ENCODE assay signal across 23 cellular contexts in the genomic region with DNA sequence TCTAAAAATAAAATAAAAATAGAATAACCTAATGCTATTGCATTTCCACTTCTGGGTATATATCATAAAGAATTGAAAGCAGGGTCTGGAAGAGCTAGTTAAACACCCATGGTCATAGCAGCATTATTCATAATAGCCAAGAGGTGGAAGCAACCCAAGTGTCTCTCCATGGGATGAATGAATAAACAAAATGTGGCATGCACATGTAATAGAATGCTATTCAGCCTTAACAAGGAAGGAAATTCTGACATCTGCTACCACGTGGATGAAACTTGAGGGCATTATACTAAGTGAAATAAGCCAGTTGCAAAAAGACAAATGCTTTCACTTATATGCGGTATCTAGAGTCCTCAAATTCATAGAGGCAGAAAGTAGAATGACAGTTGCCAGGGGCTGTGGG.
DNase-seq lines count a peak whose midpoint lies in the region; ATAC-seq and TF ChIP-seq lines count a peak whose summit lies in the region.
"Had no signal": no experiment of that assay in that cellular context is flagged by ENCODE, and none has a peak within 500 bp of the region (broad histone marks: within the 10 kb centered on the region; RNA-seq: fewer than 3 reads in every experiment).

No MANE protein-coding gene starts in this region.

- H3K79me2 ChIP-seq in GM23248 (ENCODE audit: insufficient read depth): no peaks in the 10 kb centered on the region

- H3K27ac ChIP-seq in GM23248: peak overlapping the region; percentile 63
- H3K27ac ChIP-seq in substantia nigra (ENCODE audit: low read depth, low read length, poor library complexity, severe bottlenecking): no peak overlapping the region
- H3K27ac ChIP-seq: BLaER1 treated with 17β-estradiol and CSF1 and Interleukin-3, amounts not matched to agents 10 nM and 100 nM; body of pancreas; psoas muscle; RWPE1; VCaP had no signal

- DNase-seq in EH (ENCODE audit: low read depth) (peak; percentile 86), GM23248 (peak; percentile 83), fibroblast of villous mesenchyme (ENCODE audit: low read depth) (peak; percentile 59), substantia nigra (lab: John Stamatoyannopoulos, UW) (no peak), NCI-H226 (no peak)
- no peak for DNase-seq in activated naive CD8-positive, alpha-beta T cell treated with anti-CD3 and anti-CD28 coated beads, Interleukin-2, amount 50 U/mL, for 24 hours
- DNase-seq in stimulated activated CD4-positive, alpha-beta T cell treated with anti-CD3 and anti-CD28 coated beads, Interleukin-1b, Interleukin-23, amount 100 ng/mL, for 48 hours: no peak
- DNase-seq: activated gamma-delta T cell treated with Interleukin-2 at 50 U/mL for 16 hours, body of pancreas, dermis blood vessel endothelial cell, DMS 273 treated with DMSO at 0.1 percent for 48 hours, kidney glomerular epithelial cell, mesendoderm, NCI-H146, NCI-H2227 treated with DMSO at 0.1 percent for 48 hours, psoas muscle, T-helper 1 cell, trophoblast cell had no signal

- in situ Hi-C loops in GM23248 (cut with MboI): no loop called here

- WGBS in GM23248 (ENCODE audit: low coverage in 1 of 2, low lambda C conversion rate in 2 of 2, missing lambda C conversion rate in 2 of 2), 2 experiments: 20 to 22% methylated on average over 2 of the region's 2 CpGs

- H3K4me1 ChIP-seq in GM23248 (ENCODE audit: insufficient read depth): peaks cover 48% of the 10 kb centered on the region
- H3K4me1 ChIP-seq: BLaER1 treated with 17β-estradiol and CSF1 and Interleukin-3, amounts not matched to agents 10 nM and 100 nM; body of pancreas had no signal

- no peaks in the 10 kb centered on the region for H3K9me2 ChIP-seq in GM23248 (ENCODE audit: insufficient read depth)

- no peak overlapping the region for H3K4me3 ChIP-seq in GM23248
- no peak overlapping the region for H3K4me3 ChIP-seq in fibroblast of villous mesenchyme (ENCODE audit: low read depth, low read length)
- H3K4me3 ChIP-seq: BLaER1 treated with 17β-estradiol and CSF1 and Interleukin-3, amounts not matched to agents 10 nM and 100 nM; body of pancreas; psoas muscle had no signal

- H3K27ac Mint-ChIP-seq in activated naive CD8-positive, alpha-beta T cell treated with anti-CD3 and anti-CD28 coated beads, Interleukin-2, amount 50 U/mL, for 24 hours: peak overlapping the region; percentile 75
- H3K27ac Mint-ChIP-seq: stimulated activated memory B cell treated with anti-CD40 and anti-IgM and Interleukin-4, amounts not matched to agents 10 μg/mL and 1 μg/mL and 100 μg/mL, for 72 hours had no signal

- H4K20me1 ChIP-seq in GM23248 (ENCODE audit: insufficient read depth): no peaks in the 10 kb centered on the region
- H4K20me1 ChIP-seq: BLaER1 treated with 17β-estradiol and CSF1 and Interleukin-3, amounts not matched to agents 10 nM and 100 nM had no signal

- no peaks in the 10 kb centered on the region for H3K9me3 ChIP-seq in GM23248 (ENCODE audit: low read depth)
- H3K9me3 ChIP-seq: BLaER1 treated with 17β-estradiol and CSF1 and Interleukin-3, amounts not matched to agents 10 nM and 100 nM; body of pancreas; psoas muscle had no signal

- TF ChIP-seq CTCF in fibroblast of villous mesenchyme (IDR thresholded peaks at IDR 0.05; ENCODE audit: insufficient read depth, low read depth, low read length): no peak

- H3K36me3 ChIP-seq in GM23248 (ENCODE audit: low read depth): no peaks in the 10 kb centered on the region

- no peak for ATAC-seq in activated naive CD8-positive, alpha-beta T cell treated with anti-CD3 and anti-CD28 coated beads, Interleukin-2, amount 50 U/mL, for 24 hours
- no peak for ATAC-seq in HG02852 (IDR thresholded peaks at IDR 0.05; ENCODE audit: unreplicated experiment)
- ATAC-seq: body of pancreas; psoas muscle; stimulated activated memory B cell treated with anti-CD40 and anti-IgM and Interleukin-4, amounts not matched to agents 10 μg/mL and 1 μg/mL and 100 μg/mL, for 72 hours had no signal

- H3K4me1 Mint-ChIP-seq in activated naive CD8-positive, alpha-beta T cell treated with anti-CD3 and anti-CD28 coated beads, Interleukin-2, amount 50 U/mL, for 24 hours: peaks cover 51% of the 10 kb centered on the region
- H3K4me1 Mint-ChIP-seq: stimulated activated memory B cell treated with anti-CD40 and anti-IgM and Interleukin-4, amounts not matched to agents 10 μg/mL and 1 μg/mL and 100 μg/mL, for 72 hours had no signal

- H3K27me3 ChIP-seq in GM23248 (replicated peaks; ENCODE audit: insufficient read depth): no peaks in the 10 kb centered on the region
- H3K27me3 ChIP-seq: BLaER1 treated with 17β-estradiol and CSF1 and Interleukin-3, amounts not matched to agents 10 nM and 100 nM; body of pancreas had no signal

- peak overlapping the region; percentile 37 for H3K4me3 Mint-ChIP-seq in activated naive CD8-positive, alpha-beta T cell treated with anti-CD3 and anti-CD28 coated beads, Interleukin-2, amount 50 U/mL, for 24 hours
- H3K4me3 Mint-ChIP-seq: stimulated activated memory B cell treated with anti-CD40 and anti-IgM and Interleukin-4, amounts not matched to agents 10 μg/mL and 1 μg/mL and 100 μg/mL, for 72 hours had no signal

- peaks cover 5% of the 10 kb centered on the region for H3K27me3 Mint-ChIP-seq in activated naive CD8-positive, alpha-beta T cell treated with anti-CD3 and anti-CD28 coated beads, Interleukin-2, amount 50 U/mL, for 24 hours

- H3K9ac ChIP-seq in GM23248: no peak overlapping the region
- H3K9ac ChIP-seq: BLaER1 treated with 17β-estradiol and CSF1 and Interleukin-3, amounts not matched to agents 10 nM and 100 nM had no signal

- H3K36me3 Mint-ChIP-seq in activated naive CD8-positive, alpha-beta T cell treated with anti-CD3 and anti-CD28 coated beads, Interleukin-2, amount 50 U/mL, for 24 hours (ENCODE audit: low read depth): peaks cover 12% of the 10 kb centered on the region
- H3K36me3 Mint-ChIP-seq: stimulated activated memory B cell treated with anti-CD40 and anti-IgM and Interleukin-4, amounts not matched to agents 10 μg/mL and 1 μg/mL and 100 μg/mL, for 72 hours had no signal

- peaks cover 26% of the 10 kb centered on the region for H3F3A ChIP-seq in GM23248 (ENCODE audit: insufficient read depth)

- no peaks in the 10 kb centered on the region for H3K9me3 Mint-ChIP-seq in activated naive CD8-positive, alpha-beta T cell treated with anti-CD3 and anti-CD28 coated beads, Interleukin-2, amount 50 U/mL, for 24 hours
- H3K9me3 Mint-ChIP-seq: stimulated activated memory B cell treated with anti-CD40 and anti-IgM and Interleukin-4, amounts not matched to agents 10 μg/mL and 1 μg/mL and 100 μg/mL, for 72 hours had no signal

- no peak overlapping the region for H2AFZ ChIP-seq in GM23248

- H3K4me2 ChIP-seq in GM23248 (ENCODE audit: unreplicated experiment): peak overlapping the region; percentile 33
- H3K4me2 ChIP-seq: BLaER1 treated with 17β-estradiol and CSF1 and Interleukin-3, amounts not matched to agents 10 nM and 100 nM had no signal

Comparison
In these comparisons a context has a peak if more than half of its experiments do, and no peak if none do; other contexts are left out.
1. DNase-seq: peak in EH (single experiment), GM23248 (single experiment) and fibroblast of villous mesenchyme (single experiment); none in activated naive CD8-positive, alpha-beta T cell treated with anti-CD3 and anti-CD28 coated beads, Interleukin-2, amount 50 U/mL, for 24 hours (single experiment), substantia nigra (0 of 49), NCI-H226 (single experiment) and stimulated activated CD4-positive, alpha-beta T cell treated with anti-CD3 and anti-CD28 coated beads, Interleukin-1b, Interleukin-23, amount 100 ng/mL, for 48 hours (single experiment).